Comparison of ENCODE assay signal across 38 cellular contexts in the genomic region with DNA sequence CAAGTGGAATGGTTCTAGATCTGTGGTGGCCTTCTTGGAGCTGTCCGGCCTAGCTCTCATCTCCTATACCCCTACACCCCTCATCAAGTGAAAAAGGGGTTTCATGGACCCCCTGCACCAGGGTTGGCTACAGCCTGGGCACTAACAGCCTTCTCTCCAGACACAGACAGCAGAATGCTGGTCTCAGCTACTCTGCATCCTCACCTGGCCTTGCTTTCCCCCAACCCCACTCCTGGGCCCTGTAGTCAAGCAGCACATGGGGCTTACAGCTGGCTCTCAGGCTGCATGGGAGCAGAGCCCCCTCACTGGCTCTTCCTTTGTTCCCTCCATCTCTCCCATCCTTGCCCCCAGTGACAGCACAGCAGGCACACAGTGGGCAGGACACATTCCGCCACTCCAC. TPM values are rescaled to one million over a fixed set of nuclear protein-coding genes. Genes with fewer than 3 reads are reported as not detected.
"Had no signal": no experiment of that assay in that cellular context is flagged by ENCODE, and none has a peak within 500 bp of the region (broad histone marks: within the 10 kb centered on the region; RNA-seq: fewer than 3 reads in every experiment).

No MANE protein-coding gene starts in this region.

- H3K9me3 ChIP-seq: adrenal gland, ascending aorta, body of pancreas, breast epithelium had no signal

- H3K4me3 ChIP-seq: adrenal gland, ascending aorta, body of pancreas, breast epithelium, cardiac muscle cell had no signal

- H3K27me3 ChIP-seq: adrenal gland, ascending aorta, body of pancreas, breast epithelium, cardiac muscle cell had no signal

- H3K36me3 ChIP-seq: adrenal gland, ascending aorta, brain microvascular endothelial cell, breast epithelium, cardiac muscle cell had no signal

- H3K36me3 Mint-ChIP-seq: activated naive CD4-positive, alpha-beta T cell treated with anti-CD3 and anti-CD28 coated beads, Interleukin-2, amount 10 ng/mL, durations not matched to agents 7 days and 5 days; activated naive CD4-positive, alpha-beta T cell treated with anti-CD3 and anti-CD28 coated beads, Interleukin-2, amount 50 U/mL, for 24 hours; activated naive CD4-positive, alpha-beta T cell treated with anti-CD3 and anti-CD28 coated beads, Interleukin-2, amount 50 U/mL, for 72 hours; activated naive CD8-positive, alpha-beta T cell; activated naive CD8-positive, alpha-beta T cell treated with anti-CD3 and anti-CD28 coated beads for 36 hours; brain had no signal

- H3K27ac Mint-ChIP-seq: activated naive CD4-positive, alpha-beta T cell treated with anti-CD3 and anti-CD28 coated beads for 36 hours; activated naive CD4-positive, alpha-beta T cell treated with anti-CD3 and anti-CD28 coated beads, Interleukin-2, amount 10 ng/mL, durations not matched to agents 7 days and 5 days; activated naive CD4-positive, alpha-beta T cell treated with anti-CD3 and anti-CD28 coated beads, Interleukin-2, amount 50 U/mL, for 24 hours; activated naive CD4-positive, alpha-beta T cell treated with anti-CD3 and anti-CD28 coated beads, Interleukin-2, amount 50 U/mL, for 72 hours; activated naive CD8-positive, alpha-beta T cell; activated naive CD8-positive, alpha-beta T cell treated with anti-CD3 and anti-CD28 coated beads for 36 hours; activated naive CD8-positive, alpha-beta T cell treated with anti-CD3 and anti-CD28 coated beads, Interleukin-2, amount 10 ng/mL, durations not matched to agents 7 days and 5 days; activated naive CD8-positive, alpha-beta T cell treated with anti-CD3 and anti-CD28 coated beads, Interleukin-2, amount 50 U/mL, for 24 hours; activated T-cell treated with anti-CD3 and anti-CD28 coated beads, Interleukin-2, amount 50 U/mL, for 24 hours; activated T-cell treated with anti-CD3 and anti-CD28 coated beads, Interleukin-2, amount 50 U/mL, for 72 hours; activated T-helper 1 cell treated with anti-CD3 and anti-CD28 coated beads, Interleukin-12 subunit alpha, Interleukin-12 subunit beta, Interleukin-2, Interleukin-4 antibody, amounts not matched to agents 30 ng/mL and 10 ng/mL and 1 ng/mL, durations not matched to agents 14 hours and 24 hours and 36 hours; activated T-helper 17 cell treated with anti-CD3 and anti-CD28 coated beads, Interleukin-2, amount 50 U/mL, for 72 hours; activated T-helper 2 cell treated with anti-CD3 and anti-CD28 coated beads, Interferon-gamma antibody, Interleukin-2, Interleukin-4, amounts not matched to agents 10 μg/mL and 5 μg/mL and 100 μg/mL, durations not matched to agents 14 hours and 24 hours and 36 hours; brain had no signal

- H3K27ac ChIP-seq: adrenal gland, ascending aorta, body of pancreas, brain microvascular endothelial cell, breast epithelium, cardiac muscle cell had no signal

- DNase-seq: activated effector memory CD4-positive, alpha-beta T cell treated with anti-CD3 and anti-CD28 coated beads, Interleukin-2, amount 50 U/mL, for 16 hours; activated effector memory CD4-positive, alpha-beta T cell treated with Interleukin-2 at 50 U/mL for 16 hours; activated gamma-delta T cell; activated gamma-delta T cell treated with Interleukin-2 at 50 U/mL for 16 hours; activated naive CD4-positive, alpha-beta T cell; activated naive CD4-positive, alpha-beta T cell treated with anti-CD3 and anti-CD28 coated beads for 36 hours; activated naive CD4-positive, alpha-beta T cell treated with anti-CD3 and anti-CD28 coated beads, Interleukin-2, amount 10 ng/mL, durations not matched to agents 7 days and 5 days; activated naive CD4-positive, alpha-beta T cell treated with anti-CD3 and anti-CD28 coated beads, Interleukin-2, amount 50 U/mL, for 16 hours; activated naive CD4-positive, alpha-beta T cell treated with Interleukin-2 at 50 U/mL for 16 hours; activated naive CD8-positive, alpha-beta T cell treated with anti-CD3 and anti-CD28 coated beads for 36 hours; activated naive CD8-positive, alpha-beta T cell treated with anti-CD3 and anti-CD28 coated beads, Interleukin-2, amount 10 ng/mL, durations not matched to agents 7 days and 5 days; activated naive CD8-positive, alpha-beta T cell treated with anti-CD3 and anti-CD28 coated beads, Interleukin-2, amount 50 U/mL, for 24 hours; activated T-cell treated with anti-CD3 and anti-CD28 coated beads, Interleukin-2, amount 50 U/mL, for 1 hour; activated T-cell treated with anti-CD3 and anti-CD28 coated beads, Interleukin-2, amount 50 U/mL, for 24 hours; activated T-cell treated with anti-CD3 and anti-CD28 coated beads, Interleukin-2, amount 50 U/mL, for 4 hours; activated T-cell treated with anti-CD3 and anti-CD28 coated beads, Interleukin-2, amount 50 U/mL, for 48 hours; activated T-cell treated with anti-CD3 and anti-CD28 coated beads, Interleukin-2, amount 50 U/mL, for 72 hours; adrenal gland; amniotic stem cell; aorta; body of pancreas; brain microvascular endothelial cell; central memory CD4-positive, alpha-beta T cell; cerebellar nuclear complex had no signal

- H3K4me3 Mint-ChIP-seq: activated naive CD4-positive, alpha-beta T cell treated with anti-CD3 and anti-CD28 coated beads for 36 hours; activated naive CD4-positive, alpha-beta T cell treated with anti-CD3 and anti-CD28 coated beads, Interleukin-2, amount 10 ng/mL, durations not matched to agents 7 days and 5 days; activated naive CD4-positive, alpha-beta T cell treated with anti-CD3 and anti-CD28 coated beads, Interleukin-2, amount 50 U/mL, for 24 hours; activated naive CD8-positive, alpha-beta T cell; activated naive CD8-positive, alpha-beta T cell treated with anti-CD3 and anti-CD28 coated beads for 36 hours; activated naive CD8-positive, alpha-beta T cell treated with anti-CD3 and anti-CD28 coated beads, Interleukin-2, amount 10 ng/mL, durations not matched to agents 7 days and 5 days; activated naive CD8-positive, alpha-beta T cell treated with anti-CD3 and anti-CD28 coated beads, Interleukin-2, amount 50 U/mL, for 24 hours; activated T-cell treated with anti-CD3 and anti-CD28 coated beads, Interleukin-2, amount 50 U/mL, for 24 hours; activated T-cell treated with anti-CD3 and anti-CD28 coated beads, Interleukin-2, amount 50 U/mL, for 4 hours; activated T-cell treated with anti-CD3 and anti-CD28 coated beads, Interleukin-2, amount 50 U/mL, for 72 hours; activated T-helper 1 cell treated with anti-CD3 and anti-CD28 coated beads, Interleukin-12 subunit alpha, Interleukin-12 subunit beta, Interleukin-2, Interleukin-4 antibody, amounts not matched to agents 30 ng/mL and 10 ng/mL and 1 ng/mL, durations not matched to agents 14 hours and 24 hours and 36 hours; activated T-helper 17 cell treated with anti-CD3 and anti-CD28 coated beads, Interleukin-2, amount 50 U/mL, for 72 hours; brain; central memory CD8-positive, alpha-beta T cell had no signal

- H3K4me1 Mint-ChIP-seq: activated naive CD4-positive, alpha-beta T cell treated with anti-CD3 and anti-CD28 coated beads, Interleukin-2, amount 50 U/mL, for 24 hours; activated naive CD8-positive, alpha-beta T cell treated with anti-CD3 and anti-CD28 coated beads for 36 hours; activated naive CD8-positive, alpha-beta T cell treated with anti-CD3 and anti-CD28 coated beads, Interleukin-2, amount 50 U/mL, for 24 hours; activated T-helper 17 cell treated with anti-CD3 and anti-CD28 coated beads, Interleukin-2, amount 50 U/mL, for 72 hours; brain had no signal

- H3K9me3 Mint-ChIP-seq: activated naive CD4-positive, alpha-beta T cell treated with anti-CD3 and anti-CD28 coated beads for 36 hours; activated naive CD4-positive, alpha-beta T cell treated with anti-CD3 and anti-CD28 coated beads, Interleukin-2, amount 10 ng/mL, durations not matched to agents 7 days and 5 days; activated naive CD4-positive, alpha-beta T cell treated with anti-CD3 and anti-CD28 coated beads, Interleukin-2, amount 50 U/mL, for 72 hours; activated naive CD8-positive, alpha-beta T cell treated with anti-CD3 and anti-CD28 coated beads, Interleukin-2, amount 50 U/mL, for 24 hours; activated T-cell treated with anti-CD3 and anti-CD28 coated beads, Interleukin-2, amount 50 U/mL, for 24 hours; activated T-cell treated with anti-CD3 and anti-CD28 coated beads, Interleukin-2, amount 50 U/mL, for 72 hours; activated T-helper 1 cell treated with anti-CD3 and anti-CD28 coated beads, Interleukin-12 subunit alpha, Interleukin-12 subunit beta, Interleukin-2, Interleukin-4 antibody, amounts not matched to agents 30 ng/mL and 10 ng/mL and 1 ng/mL, durations not matched to agents 14 hours and 24 hours and 36 hours; central memory CD8-positive, alpha-beta T cell had no signal

- ATAC-seq: activated naive CD4-positive, alpha-beta T cell treated with anti-CD3 and anti-CD28 coated beads, Interleukin-2, amount 50 U/mL, for 72 hours; activated naive CD8-positive, alpha-beta T cell treated with anti-CD3 and anti-CD28 coated beads, Interleukin-2, amount 50 U/mL, for 24 hours; activated T-cell treated with anti-CD3 and anti-CD28 coated beads, Interleukin-2, amount 50 U/mL, for 4 hours; activated T-cell treated with anti-CD3 and anti-CD28 coated beads, Interleukin-2, amount 50 U/mL, for 72 hours; activated T-helper 17 cell treated with anti-CD3 and anti-CD28 coated beads, Interleukin-2, amount 50 U/mL, for 72 hours; body of pancreas had no signal

- FAIRE-seq: astrocyte, bronchial epithelial cell had no signal

- H3K4me1 ChIP-seq: adrenal gland, ascending aorta, body of pancreas, breast epithelium had no signal

RNA-seq across cellular contexts. Expression of a gene that starts 20.8 kb away (rescaled TPM):
- total RNA-seq: astrocyte, bronchial epithelial cell, cardiac muscle cell, chondrocyte had no signal
- polyA plus RNA-seq: cardiac muscle cell had no signal
